Comparison of ENCODE assay signal across 20 cellular contexts in the genomic region with DNA sequence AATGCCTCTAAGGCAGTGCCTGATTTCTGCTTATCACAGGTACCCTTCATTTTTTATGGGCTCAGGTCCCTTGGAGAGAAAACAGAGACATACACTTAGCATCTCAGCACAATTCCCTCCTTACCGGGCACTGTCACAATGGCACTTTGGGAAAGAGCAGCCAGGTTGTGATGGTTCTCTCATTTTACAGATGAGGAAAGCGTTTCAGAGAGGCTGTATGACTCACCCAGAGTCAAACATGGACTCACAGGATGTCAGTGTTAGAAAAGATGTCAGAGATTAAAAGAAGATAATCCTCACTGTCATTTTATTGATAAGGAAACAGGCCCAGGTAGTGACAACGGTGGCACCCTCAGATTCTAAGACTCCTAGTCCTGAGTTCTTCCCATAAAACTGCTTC. TPM values are rescaled to one million over a fixed set of nuclear protein-coding genes. Genes with fewer than 3 reads are reported as not detected.
DNase-seq lines count a peak whose midpoint lies in the region; FAIRE-seq and TF ChIP-seq lines count a peak whose summit lies in the region.
"Had no signal": no experiment of that assay in that cellular context is flagged by ENCODE, and none has a peak within 500 bp of the region (broad histone marks: within the 10 kb centered on the region; RNA-seq: fewer than 3 reads in every experiment).

No MANE protein-coding gene starts in this region.

- DNase-seq in neural crest cell (ENCODE audit: low read depth, low spot score) = no peak
- DNase-seq in HTR-8/SVneo (ENCODE audit: insufficient read length, low spot score) = no peak
- no peak for DNase-seq in MG63
- no peak for DNase-seq in NCI-H2196 treated with DMSO at 0.1 percent for 48 hours (lab: John Stamatoyannopoulos, UW; ENCODE audit: unreplicated experiment)
- DNase-seq: 8988T; ACHN; Calu3; CD4-positive, alpha-beta memory T cell; COR-L47; DMS53; DMS79 treated with DMSO at 0.1 percent for 48 hours; GF-D8; H9 had no signal

- peaks cover 8% of the 10 kb centered on the region for H3K9me3 Mint-ChIP-seq in neural crest cell

- H3K4me3 Mint-ChIP-seq in neural crest cell = no peak overlapping the region
- H3K4me3 Mint-ChIP-seq: CD4-positive, alpha-beta memory T cell; GM23338; H9 had no signal

- H3K4me3 ChIP-seq in MG63 = no peak overlapping the region
- H3K4me3 ChIP-seq: A549, GM23338 had no signal

- peaks cover 17% of the 10 kb centered on the region for H3K4me1 Mint-ChIP-seq in neural crest cell
- H3K4me1 Mint-ChIP-seq: CD4-positive, alpha-beta memory T cell had no signal

- H3K27ac Mint-ChIP-seq in neural crest cell (ENCODE audit: unreplicated experiment) = peak overlapping the region; percentile 67
- H3K27ac Mint-ChIP-seq: CD4-positive, alpha-beta memory T cell; GM23338; H9 had no signal

- TF ChIP-seq CTCF in neural crest cell (conservative IDR thresholded peaks at IDR 0.05) = no peak

- H3K27me3 Mint-ChIP-seq in neural crest cell (ENCODE audit: low read depth) = no peaks in the 10 kb centered on the region

- peak overlapping the region; percentile 97 for H3K27ac ChIP-seq in angular gyrus (ENCODE audit: low read depth, low read length)
- peak overlapping the region; percentile 95 for H3K27ac ChIP-seq in cingulate gyrus (ENCODE audit: low read depth, low read length)
- H3K27ac ChIP-seq in temporal lobe (ENCODE audit: low read depth, low read length) = peak overlapping the region; percentile 100
- H3K27ac ChIP-seq: A549 had no signal

- FAIRE-seq in HTR-8/SVneo (lab: Jason Lieb, UNC) = no peak
- FAIRE-seq: A549, GM12891, GM18507 had no signal

- H3K27me3 ChIP-seq in MG63 = peaks cover 5% of the 10 kb centered on the region; the same call in 1 of the 2 replicates

- no peaks in the 10 kb centered on the region for H3K36me3 ChIP-seq in MG63

- H3K36me3 Mint-ChIP-seq in neural crest cell (ENCODE audit: low read depth) = peaks cover 14% of the 10 kb centered on the region

- H3K9me3 ChIP-seq in MG63 = no peaks in the 10 kb centered on the region

RNA-seq across cellular contexts. Expression of a gene that starts 12.0 kb away (rescaled TPM):
- total RNA-seq in neural crest cell (3.0 and 3.6 TPM in 2 replicates), temporal lobe (3.7 TPM)
- 3.1 and 7.6 TPM in 2 replicates for total RNA-seq in MG63 (2014; rRNA removed; shearing (Covaris generic); ENCODE audit: low replicate concordance)
